ENCODE assay signal across 1 cellular context in the genomic region with DNA sequence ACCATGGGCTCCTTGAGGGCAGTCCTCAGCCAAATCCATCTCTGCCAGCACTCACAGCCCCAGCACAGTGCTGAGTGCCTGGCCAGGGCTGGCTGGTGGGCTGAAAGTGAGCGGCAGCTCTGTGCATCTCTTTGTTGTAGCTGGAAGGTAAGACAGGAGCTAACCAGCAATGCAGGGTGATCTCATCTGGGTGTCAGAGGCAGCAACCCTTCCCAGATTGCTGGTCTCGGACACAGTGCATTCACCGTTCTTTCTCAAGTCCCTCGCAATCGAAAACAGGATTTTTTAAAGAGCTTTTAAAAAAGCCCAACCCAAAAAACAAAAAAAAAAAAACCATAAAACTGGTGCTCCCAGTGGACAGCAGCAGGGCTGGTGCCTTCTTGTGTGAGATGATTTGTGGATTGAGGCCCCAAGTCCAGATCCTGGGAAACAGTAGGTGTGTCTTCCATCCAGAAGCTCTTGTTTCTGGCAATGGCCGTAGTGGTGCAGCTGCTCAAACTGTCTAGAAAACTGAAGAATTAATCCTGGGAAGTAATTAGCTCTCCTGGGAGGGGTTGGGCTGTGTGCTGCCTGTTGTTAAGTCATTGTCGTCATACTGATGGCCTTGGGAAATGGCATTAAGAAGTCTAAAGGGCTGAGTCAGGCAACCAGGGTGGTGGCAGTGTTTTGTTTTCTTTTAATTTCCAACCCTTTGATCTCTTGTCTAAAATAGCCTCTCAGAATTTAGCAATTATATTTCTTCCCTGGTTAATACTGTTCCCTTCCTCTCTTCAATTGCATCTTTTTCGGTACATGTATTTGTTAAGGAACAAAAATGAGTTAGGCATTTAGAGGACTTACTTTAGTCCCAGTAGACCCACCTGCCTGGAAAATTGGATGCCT.
TF ChIP-seq lines count a peak whose summit lies in the region.

No MANE protein-coding gene starts in this region.

TF ChIP-seq in WTC11, 78 proteins besides CTCF, POLR2A, EP300 and RAD21 (continued from another document):
- TF ChIP-seq, protein P1, sequence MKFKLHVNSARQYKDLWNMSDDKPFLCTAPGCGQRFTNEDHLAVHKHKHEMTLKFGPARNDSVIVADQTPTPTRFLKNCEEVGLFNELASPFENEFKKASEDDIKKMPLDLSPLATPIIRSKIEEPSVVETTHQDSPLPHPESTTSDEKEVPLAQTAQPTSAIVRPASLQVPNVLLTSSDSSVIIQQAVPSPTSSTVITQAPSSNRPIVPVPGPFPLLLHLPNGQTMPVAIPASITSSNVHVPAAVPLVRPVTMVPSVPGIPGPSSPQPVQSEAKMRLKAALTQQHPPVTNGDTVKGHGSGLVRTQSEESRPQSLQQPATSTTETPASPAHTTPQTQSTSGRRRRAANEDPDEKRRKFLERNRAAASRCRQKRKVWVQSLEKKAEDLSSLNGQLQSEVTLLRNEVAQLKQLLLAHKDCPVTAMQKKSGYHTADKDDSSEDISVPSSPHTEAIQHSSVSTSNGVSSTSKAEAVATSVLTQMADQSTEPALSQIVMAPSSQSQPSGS (CRISPR knock-in tag; IDR thresholded peaks at IDR 0.05; ENCODE audit: borderline replicate concordance, low read depth) = no peak
